In the genomic region with DNA sequence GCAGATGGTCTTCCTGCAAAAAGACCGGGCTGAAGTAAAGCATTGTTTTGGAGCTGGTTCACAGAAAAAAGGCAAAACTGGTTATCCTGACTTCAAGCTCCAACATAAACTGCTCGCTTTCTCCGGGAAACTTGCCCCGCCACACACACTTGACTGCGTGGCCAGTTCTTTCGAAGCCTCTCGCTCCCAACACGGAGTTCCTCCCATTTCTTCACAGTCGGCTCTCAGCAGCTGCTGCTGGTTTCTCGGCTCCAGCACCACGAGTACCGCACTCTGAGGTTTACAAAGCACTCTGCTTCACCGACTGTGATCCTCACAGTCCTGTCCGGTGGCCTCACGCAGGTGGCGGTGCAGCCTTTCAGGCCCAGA, we compare ENCODE assay signal across 9 cellular contexts. TPM values are rescaled to one million over a fixed set of nuclear protein-coding genes. Genes with fewer than 3 reads are reported as not detected.
DNase-seq lines count a peak whose midpoint lies in the region; ATAC-seq and TF ChIP-seq lines count a peak whose summit lies in the region.
"Had no signal": no experiment of that assay in that cellular context is flagged by ENCODE, and none has a peak within 500 bp of the region (broad histone marks: within the 10 kb centered on the region; RNA-seq: fewer than 3 reads in every experiment).

No MANE protein-coding gene starts in this region.

- no peak for TF ChIP-seq POLR2A in thyroid gland (IDR thresholded peaks at IDR 0.05)
- no peak for TF ChIP-seq POLR2A in GM18505 (IDR thresholded peaks at IDR 0.05; ENCODE audit: borderline replicate concordance, extremely low read depth, insufficient read depth, insufficient read length)

- peaks cover 9 to 15% of the 10 kb centered on the region in 2 donors for H3K4me1 ChIP-seq in thyroid gland

- DNase-seq in DMS114 treated with DMSO at 0.1 percent for 48 hours (lab: John Stamatoyannopoulos, UW; ENCODE audit: unreplicated experiment): peak; percentile 7
- DNase-seq in astrocyte of the spinal cord (ENCODE audit: low read depth, low spot score): no peak
- peak; percentile 72 for DNase-seq in kidney glomerular epithelial cell (lab: John Stamatoyannopoulos, UW)
- peak; percentile 75 to 78 for DNase-seq in thyroid gland
- DNase-seq in DMS 273 (lab: John Stamatoyannopoulos, UW; ENCODE audit: unreplicated experiment): no peak
- no peak for DNase-seq in hepatic stellate cell (ENCODE audit: low spot score)

- 0 to 1% methylated on average over 12 to 16 of the region's 16 CpGs for WGBS in thyroid gland, 2 donors

- TF ChIP-seq CTCF in astrocyte of the spinal cord (IDR thresholded peaks at IDR 0.05; ENCODE audit: low read depth, low read length) (no peak), thyroid gland (IDR thresholded peaks at IDR 0.05) (no peak)

- intact Hi-C loops in thyroid gland (cut with DNase I): loop anchor here (10.0 kb wide), 1 partner anchor 250 kb away; no protein-coding TSS in a partner anchor

- H3K4me3 ChIP-seq in astrocyte of the spinal cord (ENCODE audit: low read depth, low read length) (peak overlapping the region; percentile 82), thyroid gland (replicated peaks in 1 of 3) (peak overlapping the region; percentile 12 to 67 (median 62))

- peak overlapping the region; percentile 89 to 95 (median 93) for H3K27ac ChIP-seq in thyroid gland

- ATAC-seq in HG03378 (IDR thresholded peaks at IDR 0.05; ENCODE audit: unreplicated experiment) (peak; percentile 40), GM18505 (IDR thresholded peaks at IDR 0.05; ENCODE audit: unreplicated experiment) (no peak)

- in situ Hi-C loops in astrocyte of the spinal cord (cut with HindIII; ENCODE audit: low sequenced_read_pairs): no loop called here

- H3K27me3 ChIP-seq in thyroid gland: no peaks in the 10 kb centered on the region

- no peaks in the 10 kb centered on the region for H3K9me3 ChIP-seq in thyroid gland

- peaks cover 17% of the 10 kb centered on the region in 2 donors for H3K36me3 ChIP-seq in thyroid gland

RNA-seq across cellular contexts. Expression of gene CHEK1, which starts 0.2 kb away (rescaled TPM):
- 1 to 10 TPM in 3 of 4 donors, under 1 TPM in 1; 0.78 to 3.4 (median 1.4) TPM for total RNA-seq in thyroid gland

RNA-seq across cellular contexts. Expression of gene STT3A, which starts 32.6 kb away (rescaled TPM):
- 100 to 1,000 TPM; 112 to 187 (median 172) TPM for total RNA-seq in thyroid gland

RNA-seq across cellular contexts. Expression of gene ACRV1, which starts 55.4 kb away (rescaled TPM):
- total RNA-seq in thyroid gland: not detected
- total RNA-seq: T-helper 1 cell treated with Interleukin-12 subunit alpha and Interleukin-12 subunit beta and Interleukin-4 antibody, amounts not matched to agents 30 ng/mL and 1 ng/mL, for 36 hours had no signal

RNA-seq across cellular contexts. Expression of gene EI24, which starts 55.9 kb away (rescaled TPM):
- 10 to 100 TPM; 35.7 to 75.8 (median 52.8) TPM for total RNA-seq in thyroid gland

Comparison
In these comparisons a context has a peak if more than half of its experiments do, and no peak if none do; other contexts are left out.
1. DNase-seq: peak in DMS114 treated with DMSO at 0.1 percent for 48 hours (single experiment), kidney glomerular epithelial cell (single experiment) and thyroid gland (2 of 2); none in astrocyte of the spinal cord (single experiment), DMS 273 (single experiment) and hepatic stellate cell (single experiment).